7 cellular contexts compared by ENCODE assay signal in the genomic region with DNA sequence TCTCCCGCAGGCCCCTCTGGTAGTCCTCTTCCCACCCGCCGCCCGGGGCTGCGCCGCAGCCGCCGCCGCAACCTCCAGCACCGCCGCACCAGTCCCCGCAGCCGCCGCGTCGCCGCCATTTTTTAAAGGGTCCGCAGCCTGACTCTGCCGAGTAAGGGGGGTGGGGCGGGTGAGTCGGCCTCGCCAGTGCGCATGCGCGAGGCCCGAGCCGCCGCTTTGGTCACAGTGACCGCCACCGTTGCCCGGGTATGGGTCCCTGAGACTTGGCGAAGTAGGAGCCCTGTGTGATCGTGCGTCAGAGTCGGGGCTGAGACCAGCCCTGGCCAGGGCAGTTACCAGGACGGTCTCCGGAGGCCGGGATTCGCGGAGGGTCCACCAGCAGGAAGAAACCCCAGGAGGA.
DNase-seq lines count a peak whose midpoint lies in the region; TF ChIP-seq lines count a peak whose summit lies in the region.
"Not testable (repeated sequence)": the region's sequence is repeated elsewhere in the genome, so short reads cannot be mapped to it uniquely, and the experiment has no call there.

No MANE protein-coding gene starts in this region.

- not testable (repeated sequence) for H3K27me3 Mint-ChIP-seq in activated naive CD8-positive, alpha-beta T cell treated with anti-CD3 and anti-CD28 coated beads for 36 hours

- H3K27ac Mint-ChIP-seq in activated naive CD8-positive, alpha-beta T cell treated with anti-CD3 and anti-CD28 coated beads for 36 hours: peak overlapping the region; percentile 90

- peak overlapping the region; percentile 74 for H3K4me3 ChIP-seq in fibroblast of the aortic adventitia (ENCODE audit: low read depth, low read length)

- not testable (repeated sequence) for H3K36me3 Mint-ChIP-seq in activated naive CD8-positive, alpha-beta T cell treated with anti-CD3 and anti-CD28 coated beads for 36 hours

- peak overlapping the region; percentile 95 for H3K4me3 Mint-ChIP-seq in activated naive CD8-positive, alpha-beta T cell treated with anti-CD3 and anti-CD28 coated beads for 36 hours

- DNase-seq in GOT3 (lab: John Stamatoyannopoulos, UW) (peak; percentile 12), NCI-H446 (lab: John Stamatoyannopoulos, UW) (peak; percentile 25 to 80), UCSD-AML1 (lab: John Stamatoyannopoulos, UW; ENCODE audit: unreplicated experiment) (peak; percentile 78), fibroblast of the aortic adventitia (ENCODE audit: low read depth) (peak; percentile 56), mucosa of gallbladder (ENCODE audit: low spot score) (peak; percentile 92)
- peak; percentile 85 for DNase-seq in activated naive CD8-positive, alpha-beta T cell treated with anti-CD3 and anti-CD28 coated beads for 36 hours
- peak; percentile 85 for DNase-seq in stimulated activated CD4-positive, alpha-beta T cell treated with anti-CD3 and anti-CD28 coated beads, Interleukin-1b, Interleukin-23, amount 100 ng/mL, for 48 hours

- not testable (repeated sequence) for H3K4me1 Mint-ChIP-seq in activated naive CD8-positive, alpha-beta T cell treated with anti-CD3 and anti-CD28 coated beads for 36 hours

- not testable (repeated sequence) for H3K9me3 Mint-ChIP-seq in activated naive CD8-positive, alpha-beta T cell treated with anti-CD3 and anti-CD28 coated beads for 36 hours

- TF ChIP-seq CTCF in fibroblast of the aortic adventitia (IDR thresholded peaks at IDR 0.05; ENCODE audit: insufficient read depth, low read length): not testable (repeated sequence)

Comparison
In these comparisons a context has a peak if more than half of its experiments do, and no peak if none do; other contexts are left out.
1. Peak in every context shown above with its lines: DNase-seq and H3K4me3 ChIP-seq.
2. DNase-seq: peak in every context shown above with its lines; median percentile 92 in mucosa of gallbladder; 85 in activated naive CD8-positive, alpha-beta T cell treated with anti-CD3 and anti-CD28 coated beads for 36 hours; 85 in stimulated activated CD4-positive, alpha-beta T cell treated with anti-CD3 and anti-CD28 coated beads, Interleukin-1b, Interleukin-23, amount 100 ng/mL, for 48 hours; 78 in UCSD-AML1; 56 in fibroblast of the aortic adventitia; 52 in NCI-H446; 12 in GOT3.